Comparison of ENCODE assay signal across 15 cellular contexts in genomic region chr16:87198881-87199280, GRCh38.
DNase-seq lines count a peak whose midpoint lies in the region; ATAC-seq and TF ChIP-seq lines count a peak whose summit lies in the region.
"Had no signal": no experiment of that assay in that cellular context is flagged by ENCODE, and none has a peak within 500 bp of the region (broad histone marks: within the 10 kb centered on the region; RNA-seq: fewer than 3 reads in every experiment).

No MANE protein-coding gene starts in this region.

- ATAC-seq in GM23338 (no peak), WTC11 (no peak), HG03565 (IDR thresholded peaks at IDR 0.05; ENCODE audit: unreplicated experiment) (no peak), GM18858 (IDR thresholded peaks at IDR 0.05; ENCODE audit: unreplicated experiment) (no peak)
- ATAC-seq: A549, HCT116 had no signal

- H4K91ac ChIP-seq in mesenchymal stem cell (ENCODE audit: low read length) = no peak overlapping the region

- no peaks in the 10 kb centered on the region for H3K79me2 ChIP-seq in GM23338 (replicated peaks; ENCODE audit: insufficient read depth)

- H3K27me3 Mint-ChIP-seq in GM23338 (ENCODE audit: insufficient read depth, low read depth, poor library complexity) (peaks cover 2% of the 10 kb centered on the region), WTC11 (ENCODE audit: low read depth) (no peaks in the 10 kb centered on the region; the same call in 1 of the 2 replicates)

- no peak overlapping the region for H2BK15ac ChIP-seq in mesenchymal stem cell (ENCODE audit: low read depth, poor library complexity, severe bottlenecking)

- no peak overlapping the region for H3K23ac ChIP-seq in mesenchymal stem cell (ENCODE audit: low read length in 2 of 2)

- H3K4me1 ChIP-seq in GM23338 (ENCODE audit: insufficient read depth) (peaks cover 8% of the 10 kb centered on the region; the same call in 1 of the 2 replicates), HUES64 (ENCODE audit: insufficient read depth, low read length) (peaks cover 7% of the 10 kb centered on the region; the same call in 1 of the 2 replicates), mesenchymal stem cell (ENCODE audit: control insufficient read depth, insufficient read depth, low read depth, low read length) (peaks cover 29% of the 10 kb centered on the region)
- H3K4me1 ChIP-seq: Caco-2 had no signal

- H3K27ac ChIP-seq in GM23338 (ENCODE audit: low read depth) = no peak overlapping the region
- H3K27ac ChIP-seq in HUES64 (ENCODE audit: low read depth, low read length) = peak overlapping the region; percentile 16; the same call in 1 of the 2 replicates
- no peak overlapping the region for H3K27ac ChIP-seq in mesenchymal stem cell (ENCODE audit: low read length, poor library complexity, severe bottlenecking)
- H3K27ac ChIP-seq: A549 had no signal

- no peak overlapping the region for H3K18ac ChIP-seq in mesenchymal stem cell (ENCODE audit: low read depth in 1 of 2, low read length in 2 of 2)

- no peaks in the 10 kb centered on the region for H4K20me1 ChIP-seq in GM23338 (replicated peaks; ENCODE audit: insufficient read depth)

- no peak overlapping the region for H3K4ac ChIP-seq in mesenchymal stem cell (ENCODE audit: low read depth in 1 of 2, low read length in 2 of 2)

- H2BK12ac ChIP-seq in mesenchymal stem cell (ENCODE audit: low read length in 2 of 2) = no peak overlapping the region

- H2AFZ ChIP-seq in GM23338 (peak overlapping the region; percentile 93), mesenchymal stem cell (ENCODE audit: low read depth, low read length) (no peak overlapping the region)

- no peak overlapping the region for H3K4me3 Mint-ChIP-seq in GM23338
- no peak overlapping the region for H3K4me3 Mint-ChIP-seq in WTC11
- H3K4me3 Mint-ChIP-seq: CD8-positive, alpha-beta memory T cell had no signal

- TF ChIP-seq CTCF in GM23338 (conservative IDR thresholded peaks at IDR 0.05; ENCODE audit: low read depth in 2 of 2) (no peak), WTC11 (IDR thresholded peaks at IDR 0.05) (no peak), GM10248 (IDR thresholded peaks at IDR 0.05; ENCODE audit: control extremely low read depth, extremely low read depth, low read depth, missing control alignments) (no peak)

- H3K27ac Mint-ChIP-seq in GM23338 = no peak overlapping the region
- H3K27ac Mint-ChIP-seq in WTC11 = peak overlapping the region; percentile 24; the same call in 1 of the 2 replicates

- H2BK120ac ChIP-seq in mesenchymal stem cell (ENCODE audit: low read depth, low read length) = no peak overlapping the region

- H3K4me1 Mint-ChIP-seq in GM23338 (peaks cover 19% of the 10 kb centered on the region), WTC11 (peaks cover 16% of the 10 kb centered on the region)
- H3K4me1 Mint-ChIP-seq: CD8-positive, alpha-beta memory T cell had no signal

- H3K9me2 ChIP-seq in GM23338 (ENCODE audit: insufficient read depth) = no peaks in the 10 kb centered on the region

- H3K9ac ChIP-seq in HUES64 (ENCODE audit: low read depth, low read length) (no peak overlapping the region), mesenchymal stem cell (ENCODE audit: low read length) (no peak overlapping the region)

- no peaks in the 10 kb centered on the region for H3F3A ChIP-seq in GM23338 (replicated peaks; ENCODE audit: low read depth)

- H3K9me3 Mint-ChIP-seq in GM23338 = no peaks in the 10 kb centered on the region; the same call in 2 of the 3 replicates
- H3K9me3 Mint-ChIP-seq in WTC11 = peaks cover 12% of the 10 kb centered on the region
- H3K9me3 Mint-ChIP-seq: CD8-positive, alpha-beta memory T cell had no signal

- H3K79me1 ChIP-seq in mesenchymal stem cell (replicated peaks; ENCODE audit: low read length, poor library complexity, severe bottlenecking) = no peaks in the 10 kb centered on the region

- H3K14ac ChIP-seq in mesenchymal stem cell (ENCODE audit: low read length in 2 of 2) = no peak overlapping the region

- H3K27me3 ChIP-seq in GM23338 (ENCODE audit: insufficient read depth) (no peaks in the 10 kb centered on the region), HUES64 (ENCODE audit: insufficient read depth, low read length) (no peaks in the 10 kb centered on the region), mesenchymal stem cell (ENCODE audit: control insufficient read depth in 1 of 2, insufficient read depth in 1 of 2, low read length in 2 of 2) (peaks cover 0 to 5% of the 10 kb centered on the region in 2 experiments)

- WGBS in HUES64 = 87% methylated on average over 8 of the region's 8 CpGs
- WGBS in mesenchymal stem cell = 94% methylated on average over 8 of the region's 8 CpGs

- H3K4me2 ChIP-seq in GM23338 (peak overlapping the region; percentile 55), mesenchymal stem cell (ENCODE audit: low read length, poor library complexity, severe bottlenecking) (no peak overlapping the region)
- H3K4me2 ChIP-seq: A549 had no signal

- H2BK5ac ChIP-seq in mesenchymal stem cell (ENCODE audit: low read depth, low read length, poor library complexity, severe bottlenecking) = no peak overlapping the region

- H3K9me3 ChIP-seq in HUES64 (ENCODE audit: insufficient read depth, low read depth, low read length) (no peaks in the 10 kb centered on the region), mesenchymal stem cell (ENCODE audit: control insufficient read depth, low read length) (no peaks in the 10 kb centered on the region)
- H3K9me3 ChIP-seq: A549, Caco-2 had no signal

- CTCF ChIA-PET in WTC11 (lab: Charles Lee) = interaction anchor here (0.6 to 2.2 kb wide), 5 partner anchors 26 to 634 kb away, joined by 3 to 11 read pairs (median 3); no protein-coding TSS in a partner anchor
- CTCF ChIA-PET in GM10248 (lab: Yijun Ruan, JAX) = no interaction called here

- H4K8ac ChIP-seq in mesenchymal stem cell (ENCODE audit: low read length) = no peak overlapping the region

- H3K36me3 ChIP-seq in GM23338 (ENCODE audit: insufficient read depth) (no peaks in the 10 kb centered on the region), HUES64 (ENCODE audit: insufficient read depth, low read length) (no peaks in the 10 kb centered on the region), mesenchymal stem cell (ENCODE audit: control insufficient read depth in 1 of 2, insufficient read depth in 2 of 2, low read depth in 1 of 2, low read length in 2 of 2) (no peaks in the 10 kb centered on the region)

- H3K4me3 ChIP-seq in GM23338 (no peak overlapping the region), HUES64 (ENCODE audit: low read length) (no peak overlapping the region), mesenchymal stem cell (ENCODE audit: insufficient read depth in 1 of 2, low read depth in 1 of 2, low read length in 2 of 2) (no peak overlapping the region)
- H3K4me3 ChIP-seq: A549 had no signal

- peak overlapping the region; percentile 1 for H2AK5ac ChIP-seq in mesenchymal stem cell (ENCODE audit: low read length, severe bottlenecking)

- H3K36me3 Mint-ChIP-seq in GM23338 (ENCODE audit: low read depth) = no peaks in the 10 kb centered on the region
- no peaks in the 10 kb centered on the region for H3K36me3 Mint-ChIP-seq in WTC11
- H3K36me3 Mint-ChIP-seq: CD8-positive, alpha-beta memory T cell had no signal

- no peak for DNase-seq in GM23338 (ENCODE audit: low spot score)
- no peak for DNase-seq in WTC11 (ENCODE audit: low spot score)
- no peak for DNase-seq in mesenchymal stem cell
- DNase-seq in SW 1271 (lab: John Stamatoyannopoulos, UW) = no peak
- no peak for DNase-seq in GM10248 (ENCODE audit: extremely low spot score)
- DNase-seq: Caco-2; CD8-positive, alpha-beta memory T cell; DMS53; GF-D8; KBM-7 had no signal

- POLR2A ChIA-PET in WTC11 (lab: Charles Lee) = interaction anchor here (1.0 kb wide), 1 partner anchor 80 kb away, joined by 4 read pairs; no protein-coding TSS in a partner anchor
- POLR2A ChIA-PET in GM10248 (lab: Yijun Ruan, JAX) = no interaction called here

TF ChIP-seq in WTC11, 78 proteins besides CTCF, POLR2A, EP300 and RAD21 (continues in another document):
- TF ChIP-seq SMAD3 (CRISPR knock-in tag; IDR thresholded peaks at IDR 0.05; ENCODE audit: borderline replicate concordance) (no peak), NR2C2 (CRISPR knock-in tag; IDR thresholded peaks at IDR 0.05) (no peak), GABPB1 (CRISPR knock-in tag; IDR thresholded peaks at IDR 0.05) (no peak), NR3C1 (CRISPR knock-in tag; conservative IDR thresholded peaks at IDR 0.05; ENCODE audit: low read depth) (no peak), JAZF1 (CRISPR knock-in tag; IDR thresholded peaks at IDR 0.05) (no peak), FOXP1 (CRISPR knock-in tag; IDR thresholded peaks at IDR 0.05; ENCODE audit: borderline replicate concordance) (no peak)
- TF ChIP-seq, protein P1, sequence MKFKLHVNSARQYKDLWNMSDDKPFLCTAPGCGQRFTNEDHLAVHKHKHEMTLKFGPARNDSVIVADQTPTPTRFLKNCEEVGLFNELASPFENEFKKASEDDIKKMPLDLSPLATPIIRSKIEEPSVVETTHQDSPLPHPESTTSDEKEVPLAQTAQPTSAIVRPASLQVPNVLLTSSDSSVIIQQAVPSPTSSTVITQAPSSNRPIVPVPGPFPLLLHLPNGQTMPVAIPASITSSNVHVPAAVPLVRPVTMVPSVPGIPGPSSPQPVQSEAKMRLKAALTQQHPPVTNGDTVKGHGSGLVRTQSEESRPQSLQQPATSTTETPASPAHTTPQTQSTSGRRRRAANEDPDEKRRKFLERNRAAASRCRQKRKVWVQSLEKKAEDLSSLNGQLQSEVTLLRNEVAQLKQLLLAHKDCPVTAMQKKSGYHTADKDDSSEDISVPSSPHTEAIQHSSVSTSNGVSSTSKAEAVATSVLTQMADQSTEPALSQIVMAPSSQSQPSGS (CRISPR knock-in tag; IDR thresholded peaks at IDR 0.05; ENCODE audit: borderline replicate concordance, low read depth) = no peak
- TF ChIP-seq, protein P2, sequence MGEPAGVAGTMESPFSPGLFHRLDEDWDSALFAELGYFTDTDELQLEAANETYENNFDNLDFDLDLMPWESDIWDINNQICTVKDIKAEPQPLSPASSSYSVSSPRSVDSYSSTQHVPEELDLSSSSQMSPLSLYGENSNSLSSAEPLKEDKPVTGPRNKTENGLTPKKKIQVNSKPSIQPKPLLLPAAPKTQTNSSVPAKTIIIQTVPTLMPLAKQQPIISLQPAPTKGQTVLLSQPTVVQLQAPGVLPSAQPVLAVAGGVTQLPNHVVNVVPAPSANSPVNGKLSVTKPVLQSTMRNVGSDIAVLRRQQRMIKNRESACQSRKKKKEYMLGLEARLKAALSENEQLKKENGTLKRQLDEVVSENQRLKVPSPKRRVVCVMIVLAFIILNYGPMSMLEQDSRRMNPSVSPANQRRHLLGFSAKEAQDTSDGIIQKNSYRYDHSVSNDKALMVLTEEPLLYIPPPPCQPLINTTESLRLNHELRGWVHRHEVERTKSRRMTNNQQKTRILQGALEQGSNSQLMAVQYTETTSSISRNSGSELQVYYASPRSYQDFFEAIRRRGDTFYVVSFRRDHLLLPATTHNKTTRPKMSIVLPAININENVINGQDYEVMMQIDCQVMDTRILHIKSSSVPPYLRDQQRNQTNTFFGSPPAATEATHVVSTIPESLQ (CRISPR knock-in tag; IDR thresholded peaks at IDR 0.05) = no peak
- TF ChIP-seq, protein P3, sequence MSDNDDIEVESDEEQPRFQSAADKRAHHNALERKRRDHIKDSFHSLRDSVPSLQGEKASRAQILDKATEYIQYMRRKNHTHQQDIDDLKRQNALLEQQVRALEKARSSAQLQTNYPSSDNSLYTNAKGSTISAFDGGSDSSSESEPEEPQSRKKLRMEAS (CRISPR knock-in tag; IDR thresholded peaks at IDR 0.05) = no peak
